ENCODE assay signal across 2 cellular contexts in the genomic region with DNA sequence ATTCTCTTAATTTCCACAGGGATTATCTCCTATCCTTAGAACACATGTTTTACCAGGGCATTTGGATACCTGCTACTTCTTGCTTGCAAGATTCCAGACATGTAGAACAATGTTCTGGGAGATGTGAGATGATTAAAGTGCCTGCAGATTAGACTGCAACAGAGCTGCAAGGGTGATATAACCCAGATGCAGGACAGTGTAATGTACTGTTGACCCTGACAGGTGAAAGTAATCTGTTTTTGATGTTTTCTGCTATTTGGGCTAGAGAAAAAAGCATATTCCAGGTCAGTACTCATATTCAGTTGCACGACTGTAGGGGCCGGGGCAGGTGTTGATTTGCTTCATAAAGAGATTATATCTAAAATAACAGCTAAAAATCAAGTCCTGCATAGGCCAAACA.
TF ChIP-seq lines count a peak whose summit lies in the region.

No MANE protein-coding gene starts in this region.

TF ChIP-seq in SK-N-SH, 30 proteins besides CTCF, POLR2A, EP300 and RAD21:
- TF ChIP-seq, protein P1, sequence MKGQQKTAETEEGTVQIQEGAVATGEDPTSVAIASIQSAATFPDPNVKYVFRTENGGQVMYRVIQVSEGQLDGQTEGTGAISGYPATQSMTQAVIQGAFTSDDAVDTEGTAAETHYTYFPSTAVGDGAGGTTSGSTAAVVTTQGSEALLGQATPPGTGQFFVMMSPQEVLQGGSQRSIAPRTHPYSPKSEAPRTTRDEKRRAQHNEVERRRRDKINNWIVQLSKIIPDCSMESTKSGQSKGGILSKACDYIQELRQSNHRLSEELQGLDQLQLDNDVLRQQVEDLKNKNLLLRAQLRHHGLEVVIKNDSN (IDR thresholded peaks at IDR 0.05; ENCODE audit: borderline replicate concordance, low read depth): no peak
- TF ChIP-seq RCOR1 (IDR thresholded peaks at IDR 0.05; ENCODE audit: low read length): peak; percentile 17; the same call in 1 of the 2 replicates
- TF ChIP-seq, protein P2, sequence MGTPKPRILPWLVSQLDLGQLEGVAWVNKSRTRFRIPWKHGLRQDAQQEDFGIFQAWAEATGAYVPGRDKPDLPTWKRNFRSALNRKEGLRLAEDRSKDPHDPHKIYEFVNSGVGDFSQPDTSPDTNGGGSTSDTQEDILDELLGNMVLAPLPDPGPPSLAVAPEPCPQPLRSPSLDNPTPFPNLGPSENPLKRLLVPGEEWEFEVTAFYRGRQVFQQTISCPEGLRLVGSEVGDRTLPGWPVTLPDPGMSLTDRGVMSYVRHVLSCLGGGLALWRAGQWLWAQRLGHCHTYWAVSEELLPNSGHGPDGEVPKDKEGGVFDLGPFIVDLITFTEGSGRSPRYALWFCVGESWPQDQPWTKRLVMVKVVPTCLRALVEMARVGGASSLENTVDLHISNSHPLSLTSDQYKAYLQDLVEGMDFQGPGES (IDR thresholded peaks at IDR 0.05; ENCODE audit: low read depth, low read length): no peak

TF ChIP-seq in SK-N-SH treated with all-trans-retinoic acid at 6 μM for 48 hours, 23 proteins besides CTCF, POLR2A, EP300 and RAD21:
- TF ChIP-seq ISL1 (CRISPR knock-in tag; IDR thresholded peaks at IDR 0.05) (no peak), TCF4 (CRISPR knock-in tag; IDR thresholded peaks at IDR 0.05; ENCODE audit: borderline replicate concordance) (no peak), SNAI2 (CRISPR knock-in tag; IDR thresholded peaks at IDR 0.05) (no peak), PPARA (CRISPR knock-in tag; IDR thresholded peaks at IDR 0.05; ENCODE audit: borderline replicate concordance) (no peak), ZFP30 (CRISPR knock-in tag; IDR thresholded peaks at IDR 0.05) (no peak), ESRRG (CRISPR knock-in tag; IDR thresholded peaks at IDR 0.05) (no peak), ZFP3 (CRISPR knock-in tag; IDR thresholded peaks at IDR 0.05) (no peak), POU6F1 (CRISPR knock-in tag; IDR thresholded peaks at IDR 0.05; ENCODE audit: borderline replicate concordance, low read depth) (no peak), ARNTL (CRISPR knock-in tag; IDR thresholded peaks at IDR 0.05; ENCODE audit: borderline replicate concordance, low read depth) (no peak), ZNF8 (CRISPR knock-in tag; IDR thresholded peaks at IDR 0.05) (no peak), ZC3H10 (CRISPR knock-in tag; IDR thresholded peaks at IDR 0.05) (no peak), OSR1 (CRISPR knock-in tag; IDR thresholded peaks at IDR 0.05) (no peak), RARB (CRISPR knock-in tag; IDR thresholded peaks at IDR 0.05) (no peak), TOX (CRISPR knock-in tag; IDR thresholded peaks at IDR 0.05; ENCODE audit: borderline replicate concordance) (no peak), ZNF565 (CRISPR knock-in tag; conservative IDR thresholded peaks at IDR 0.05; ENCODE audit: low read depth) (no peak)
- TF ChIP-seq, protein P3, sequence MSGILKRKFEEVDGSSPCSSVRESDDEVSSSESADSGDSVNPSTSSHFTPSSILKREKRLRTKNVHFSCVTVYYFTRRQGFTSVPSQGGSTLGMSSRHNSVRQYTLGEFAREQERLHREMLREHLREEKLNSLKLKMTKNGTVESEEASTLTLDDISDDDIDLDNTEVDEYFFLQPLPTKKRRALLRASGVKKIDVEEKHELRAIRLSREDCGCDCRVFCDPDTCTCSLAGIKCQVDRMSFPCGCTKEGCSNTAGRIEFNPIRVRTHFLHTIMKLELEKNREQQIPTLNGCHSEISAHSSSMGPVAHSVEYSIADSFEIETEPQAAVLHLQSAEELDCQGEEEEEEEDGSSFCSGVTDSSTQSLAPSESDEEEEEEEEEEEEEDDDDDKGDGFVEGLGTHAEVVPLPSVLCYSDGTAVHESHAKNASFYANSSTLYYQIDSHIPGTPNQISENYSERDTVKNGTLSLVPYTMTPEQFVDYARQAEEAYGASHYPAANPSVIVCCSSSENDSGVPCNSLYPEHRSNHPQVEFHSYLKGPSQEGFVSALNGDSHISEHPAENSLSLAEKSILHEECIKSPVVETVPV (CRISPR knock-in tag; IDR thresholded peaks at IDR 0.05): no peak
- TF ChIP-seq, protein P4, sequence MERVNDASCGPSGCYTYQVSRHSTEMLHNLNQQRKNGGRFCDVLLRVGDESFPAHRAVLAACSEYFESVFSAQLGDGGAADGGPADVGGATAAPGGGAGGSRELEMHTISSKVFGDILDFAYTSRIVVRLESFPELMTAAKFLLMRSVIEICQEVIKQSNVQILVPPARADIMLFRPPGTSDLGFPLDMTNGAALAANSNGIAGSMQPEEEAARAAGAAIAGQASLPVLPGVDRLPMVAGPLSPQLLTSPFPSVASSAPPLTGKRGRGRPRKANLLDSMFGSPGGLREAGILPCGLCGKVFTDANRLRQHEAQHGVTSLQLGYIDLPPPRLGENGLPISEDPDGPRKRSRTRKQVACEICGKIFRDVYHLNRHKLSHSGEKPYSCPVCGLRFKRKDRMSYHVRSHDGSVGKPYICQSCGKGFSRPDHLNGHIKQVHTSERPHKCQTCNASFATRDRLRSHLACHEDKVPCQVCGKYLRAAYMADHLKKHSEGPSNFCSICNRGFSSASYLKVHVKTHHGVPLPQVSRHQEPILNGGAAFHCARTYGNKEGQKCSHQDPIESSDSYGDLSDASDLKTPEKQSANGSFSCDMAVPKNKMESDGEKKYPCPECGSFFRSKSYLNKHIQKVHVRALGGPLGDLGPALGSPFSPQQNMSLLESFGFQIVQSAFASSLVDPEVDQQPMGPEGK (CRISPR knock-in tag; IDR thresholded peaks at IDR 0.05; ENCODE audit: borderline replicate concordance): no peak
